Comparison of ENCODE assay signal across 39 cellular contexts in the genomic region with DNA sequence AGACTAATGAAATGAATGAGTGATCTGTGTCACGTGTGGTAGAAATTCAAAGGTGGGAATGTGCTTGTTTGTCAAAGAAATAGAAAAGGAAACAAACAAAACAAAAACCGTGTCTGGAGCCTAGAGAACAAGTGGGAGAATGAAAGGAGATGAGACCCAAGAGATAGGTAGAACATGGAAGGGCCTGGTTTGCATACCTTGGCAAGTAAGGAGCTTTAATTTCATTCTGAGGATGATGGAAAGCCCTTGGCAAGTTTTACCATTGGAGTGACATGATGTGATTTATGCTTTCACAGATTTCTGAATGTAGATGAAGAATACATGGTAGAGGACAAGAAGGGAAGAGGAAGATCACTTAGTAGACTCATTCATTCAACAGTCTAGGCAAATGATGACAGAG.
"Had no signal": no experiment of that assay in that cellular context is flagged by ENCODE, and none has a peak within 500 bp of the region (broad histone marks: within the 10 kb centered on the region; RNA-seq: fewer than 3 reads in every experiment).

No MANE protein-coding gene starts in this region.

- H3K4me1 Mint-ChIP-seq: brain had no signal

- H3K27ac Mint-ChIP-seq: activated naive CD4-positive, alpha-beta T cell treated with anti-CD3 and anti-CD28 coated beads for 36 hours; activated naive CD4-positive, alpha-beta T cell treated with anti-CD3 and anti-CD28 coated beads, Interleukin-2, amount 10 ng/mL, durations not matched to agents 7 days and 5 days; activated naive CD4-positive, alpha-beta T cell treated with anti-CD3 and anti-CD28 coated beads, Interleukin-2, amount 50 U/mL, for 24 hours; activated naive CD4-positive, alpha-beta T cell treated with anti-CD3 and anti-CD28 coated beads, Interleukin-2, amount 50 U/mL, for 72 hours; activated naive CD8-positive, alpha-beta T cell; activated naive CD8-positive, alpha-beta T cell treated with anti-CD3 and anti-CD28 coated beads for 36 hours; activated naive CD8-positive, alpha-beta T cell treated with anti-CD3 and anti-CD28 coated beads, Interleukin-2, amount 10 ng/mL, durations not matched to agents 7 days and 5 days; activated naive CD8-positive, alpha-beta T cell treated with anti-CD3 and anti-CD28 coated beads, Interleukin-2, amount 50 U/mL, for 24 hours; activated T-cell treated with anti-CD3 and anti-CD28 coated beads, Interleukin-2, amount 50 U/mL, for 24 hours; activated T-cell treated with anti-CD3 and anti-CD28 coated beads, Interleukin-2, amount 50 U/mL, for 72 hours; activated T-helper 1 cell treated with anti-CD3 and anti-CD28 coated beads, Interleukin-12 subunit alpha, Interleukin-12 subunit beta, Interleukin-2, Interleukin-4 antibody, amounts not matched to agents 30 ng/mL and 10 ng/mL and 1 ng/mL, durations not matched to agents 14 hours and 24 hours and 36 hours; activated T-helper 17 cell treated with anti-CD3 and anti-CD28 coated beads, Interleukin-2, amount 50 U/mL, for 72 hours; brain had no signal

- H3K9me3 ChIP-seq: adrenal gland, ascending aorta, body of pancreas, breast epithelium had no signal

- H3K27ac ChIP-seq: adrenal gland, ascending aorta, body of pancreas, brain microvascular endothelial cell, breast epithelium, cardiac muscle cell had no signal

- H3K36me3 ChIP-seq: adrenal gland, ascending aorta, brain microvascular endothelial cell, breast epithelium, cardiac muscle cell had no signal

- H3K4me3 ChIP-seq: adrenal gland, ascending aorta, body of pancreas, breast epithelium, cardiac muscle cell had no signal

- FAIRE-seq: astrocyte had no signal

- H3K36me3 Mint-ChIP-seq: activated naive CD4-positive, alpha-beta T cell treated with anti-CD3 and anti-CD28 coated beads, Interleukin-2, amount 50 U/mL, for 24 hours; activated naive CD4-positive, alpha-beta T cell treated with anti-CD3 and anti-CD28 coated beads, Interleukin-2, amount 50 U/mL, for 72 hours; activated naive CD8-positive, alpha-beta T cell; activated naive CD8-positive, alpha-beta T cell treated with anti-CD3 and anti-CD28 coated beads for 36 hours; activated naive CD8-positive, alpha-beta T cell treated with anti-CD3 and anti-CD28 coated beads, Interleukin-2, amount 10 ng/mL, durations not matched to agents 7 days and 5 days; brain had no signal

- ATAC-seq: activated naive CD4-positive, alpha-beta T cell treated with anti-CD3 and anti-CD28 coated beads, Interleukin-2, amount 50 U/mL, for 72 hours; activated naive CD8-positive, alpha-beta T cell treated with anti-CD3 and anti-CD28 coated beads, Interleukin-2, amount 50 U/mL, for 24 hours; activated T-cell treated with anti-CD3 and anti-CD28 coated beads, Interleukin-2, amount 50 U/mL, for 4 hours; activated T-cell treated with anti-CD3 and anti-CD28 coated beads, Interleukin-2, amount 50 U/mL, for 72 hours; activated T-helper 17 cell treated with anti-CD3 and anti-CD28 coated beads, Interleukin-2, amount 50 U/mL, for 72 hours; body of pancreas had no signal

- H3K9me3 Mint-ChIP-seq: activated naive CD4-positive, alpha-beta T cell treated with anti-CD3 and anti-CD28 coated beads for 36 hours; activated naive CD4-positive, alpha-beta T cell treated with anti-CD3 and anti-CD28 coated beads, Interleukin-2, amount 10 ng/mL, durations not matched to agents 7 days and 5 days; activated naive CD4-positive, alpha-beta T cell treated with anti-CD3 and anti-CD28 coated beads, Interleukin-2, amount 50 U/mL, for 24 hours; activated naive CD4-positive, alpha-beta T cell treated with anti-CD3 and anti-CD28 coated beads, Interleukin-2, amount 50 U/mL, for 72 hours; activated naive CD8-positive, alpha-beta T cell treated with anti-CD3 and anti-CD28 coated beads for 36 hours; activated naive CD8-positive, alpha-beta T cell treated with anti-CD3 and anti-CD28 coated beads, Interleukin-2, amount 10 ng/mL, durations not matched to agents 7 days and 5 days; activated naive CD8-positive, alpha-beta T cell treated with anti-CD3 and anti-CD28 coated beads, Interleukin-2, amount 50 U/mL, for 24 hours; activated T-cell treated with anti-CD3 and anti-CD28 coated beads, Interleukin-2, amount 50 U/mL, for 24 hours; activated T-cell treated with anti-CD3 and anti-CD28 coated beads, Interleukin-2, amount 50 U/mL, for 4 hours; activated T-cell treated with anti-CD3 and anti-CD28 coated beads, Interleukin-2, amount 50 U/mL, for 72 hours; activated T-helper 1 cell treated with anti-CD3 and anti-CD28 coated beads, Interleukin-12 subunit alpha, Interleukin-12 subunit beta, Interleukin-2, Interleukin-4 antibody, amounts not matched to agents 30 ng/mL and 10 ng/mL and 1 ng/mL, durations not matched to agents 14 hours and 24 hours and 36 hours; activated T-helper 17 cell treated with anti-CD3 and anti-CD28 coated beads, Interleukin-2, amount 50 U/mL, for 72 hours; brain; central memory CD8-positive, alpha-beta T cell had no signal

- H3K27me3 ChIP-seq: adrenal gland, ascending aorta, body of pancreas, brain microvascular endothelial cell, breast epithelium had no signal

- DNase-seq: activated effector memory CD4-positive, alpha-beta T cell treated with anti-CD3 and anti-CD28 coated beads, Interleukin-2, amount 50 U/mL, for 16 hours; activated effector memory CD4-positive, alpha-beta T cell treated with Interleukin-2 at 50 U/mL for 16 hours; activated gamma-delta T cell; activated gamma-delta T cell treated with Interleukin-2 at 50 U/mL for 16 hours; activated naive CD4-positive, alpha-beta T cell; activated naive CD4-positive, alpha-beta T cell treated with anti-CD3 and anti-CD28 coated beads for 36 hours; activated naive CD4-positive, alpha-beta T cell treated with anti-CD3 and anti-CD28 coated beads, Interleukin-2, amount 10 ng/mL, durations not matched to agents 7 days and 5 days; activated naive CD4-positive, alpha-beta T cell treated with anti-CD3 and anti-CD28 coated beads, Interleukin-2, amount 50 U/mL, for 16 hours; activated naive CD4-positive, alpha-beta T cell treated with Interleukin-2 at 50 U/mL for 16 hours; activated naive CD8-positive, alpha-beta T cell treated with anti-CD3 and anti-CD28 coated beads for 36 hours; activated naive CD8-positive, alpha-beta T cell treated with anti-CD3 and anti-CD28 coated beads, Interleukin-2, amount 10 ng/mL, durations not matched to agents 7 days and 5 days; activated naive CD8-positive, alpha-beta T cell treated with anti-CD3 and anti-CD28 coated beads, Interleukin-2, amount 50 U/mL, for 24 hours; activated T-cell treated with anti-CD3 and anti-CD28 coated beads for 4 hours; activated T-cell treated with anti-CD3 and anti-CD28 coated beads, Interleukin-2, amount 50 U/mL, for 1 hour; activated T-cell treated with anti-CD3 and anti-CD28 coated beads, Interleukin-2, amount 50 U/mL, for 24 hours; activated T-cell treated with anti-CD3 and anti-CD28 coated beads, Interleukin-2, amount 50 U/mL, for 4 hours; activated T-cell treated with anti-CD3 and anti-CD28 coated beads, Interleukin-2, amount 50 U/mL, for 48 hours; activated T-cell treated with anti-CD3 and anti-CD28 coated beads, Interleukin-2, amount 50 U/mL, for 72 hours; adrenal gland; amniotic stem cell; amygdala; anterior cingulate cortex; aorta; body of pancreas; brain microvascular endothelial cell; caudate nucleus; central memory CD4-positive, alpha-beta T cell; cerebellar nuclear complex had no signal

- H3K4me3 Mint-ChIP-seq: activated naive CD4-positive, alpha-beta T cell treated with anti-CD3 and anti-CD28 coated beads for 36 hours; activated naive CD4-positive, alpha-beta T cell treated with anti-CD3 and anti-CD28 coated beads, Interleukin-2, amount 10 ng/mL, durations not matched to agents 7 days and 5 days; activated naive CD4-positive, alpha-beta T cell treated with anti-CD3 and anti-CD28 coated beads, Interleukin-2, amount 50 U/mL, for 24 hours; activated naive CD8-positive, alpha-beta T cell; activated naive CD8-positive, alpha-beta T cell treated with anti-CD3 and anti-CD28 coated beads for 36 hours; activated naive CD8-positive, alpha-beta T cell treated with anti-CD3 and anti-CD28 coated beads, Interleukin-2, amount 10 ng/mL, durations not matched to agents 7 days and 5 days; activated naive CD8-positive, alpha-beta T cell treated with anti-CD3 and anti-CD28 coated beads, Interleukin-2, amount 50 U/mL, for 24 hours; activated T-cell treated with anti-CD3 and anti-CD28 coated beads, Interleukin-2, amount 50 U/mL, for 24 hours; activated T-cell treated with anti-CD3 and anti-CD28 coated beads, Interleukin-2, amount 50 U/mL, for 4 hours; activated T-cell treated with anti-CD3 and anti-CD28 coated beads, Interleukin-2, amount 50 U/mL, for 72 hours; activated T-helper 1 cell treated with anti-CD3 and anti-CD28 coated beads, Interleukin-12 subunit alpha, Interleukin-12 subunit beta, Interleukin-2, Interleukin-4 antibody, amounts not matched to agents 30 ng/mL and 10 ng/mL and 1 ng/mL, durations not matched to agents 14 hours and 24 hours and 36 hours; activated T-helper 17 cell treated with anti-CD3 and anti-CD28 coated beads, Interleukin-2, amount 50 U/mL, for 72 hours; brain; central memory CD8-positive, alpha-beta T cell had no signal

- H3K4me1 ChIP-seq: adrenal gland, ascending aorta, breast epithelium had no signal

- H3K27me3 Mint-ChIP-seq: activated naive CD4-positive, alpha-beta T cell treated with anti-CD3 and anti-CD28 coated beads, Interleukin-2, amount 50 U/mL, for 24 hours; activated naive CD8-positive, alpha-beta T cell; activated T-helper 17 cell treated with anti-CD3 and anti-CD28 coated beads, Interleukin-2, amount 50 U/mL, for 72 hours; brain; central memory CD8-positive, alpha-beta T cell had no signal
